ENCODE assay signal across 1 cellular context in the genomic region with DNA sequence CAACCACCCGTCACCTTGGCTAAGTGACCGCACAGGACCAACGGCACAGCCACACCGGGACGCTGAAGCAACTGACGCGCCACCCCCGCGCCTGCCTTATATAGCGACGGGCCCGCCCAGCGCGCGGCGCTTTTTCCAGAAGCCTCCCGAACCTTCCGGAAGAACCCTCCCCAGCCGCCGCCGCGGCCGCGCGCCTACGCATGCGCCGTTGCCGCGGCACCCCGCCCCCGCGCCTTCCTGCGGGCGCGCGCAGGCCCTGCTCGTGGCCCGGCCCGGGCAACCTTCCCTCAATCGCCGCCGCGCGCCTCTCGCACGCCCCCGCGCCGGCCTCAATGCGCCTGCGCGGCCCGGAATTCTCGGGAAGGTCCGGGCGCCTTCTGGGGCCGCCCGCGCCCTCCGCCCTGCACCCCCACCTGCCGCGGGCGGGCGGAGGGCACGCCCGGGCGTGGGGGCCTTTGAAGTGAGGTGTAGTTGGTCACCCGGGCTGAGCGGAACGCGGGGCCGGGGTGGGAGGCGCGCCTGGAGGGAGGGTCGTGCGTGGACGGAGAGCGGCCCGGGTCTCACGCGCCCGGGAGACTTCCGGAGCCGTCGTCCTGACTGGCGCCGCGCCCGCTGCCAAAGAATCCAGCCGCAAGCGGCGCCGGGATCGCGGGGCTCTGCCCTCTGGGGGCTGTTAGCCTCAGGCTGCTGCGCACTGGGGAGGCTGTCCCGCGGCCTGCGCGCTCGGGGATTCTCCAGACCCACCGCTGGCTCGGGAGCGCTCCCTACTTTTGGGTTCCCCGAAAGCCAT.
TF ChIP-seq lines count a peak whose summit lies in the region.

A gene (minus strand): TSS at position 73 of the 790 bp plus-strand sequence. CDS start 666 bp downstream, outside the sequence.

TF ChIP-seq in K562, 482 proteins besides CTCF, POLR2A, EP300 and RAD21 (continued from another document and continues in another):
- TF ChIP-seq, protein P1, sequence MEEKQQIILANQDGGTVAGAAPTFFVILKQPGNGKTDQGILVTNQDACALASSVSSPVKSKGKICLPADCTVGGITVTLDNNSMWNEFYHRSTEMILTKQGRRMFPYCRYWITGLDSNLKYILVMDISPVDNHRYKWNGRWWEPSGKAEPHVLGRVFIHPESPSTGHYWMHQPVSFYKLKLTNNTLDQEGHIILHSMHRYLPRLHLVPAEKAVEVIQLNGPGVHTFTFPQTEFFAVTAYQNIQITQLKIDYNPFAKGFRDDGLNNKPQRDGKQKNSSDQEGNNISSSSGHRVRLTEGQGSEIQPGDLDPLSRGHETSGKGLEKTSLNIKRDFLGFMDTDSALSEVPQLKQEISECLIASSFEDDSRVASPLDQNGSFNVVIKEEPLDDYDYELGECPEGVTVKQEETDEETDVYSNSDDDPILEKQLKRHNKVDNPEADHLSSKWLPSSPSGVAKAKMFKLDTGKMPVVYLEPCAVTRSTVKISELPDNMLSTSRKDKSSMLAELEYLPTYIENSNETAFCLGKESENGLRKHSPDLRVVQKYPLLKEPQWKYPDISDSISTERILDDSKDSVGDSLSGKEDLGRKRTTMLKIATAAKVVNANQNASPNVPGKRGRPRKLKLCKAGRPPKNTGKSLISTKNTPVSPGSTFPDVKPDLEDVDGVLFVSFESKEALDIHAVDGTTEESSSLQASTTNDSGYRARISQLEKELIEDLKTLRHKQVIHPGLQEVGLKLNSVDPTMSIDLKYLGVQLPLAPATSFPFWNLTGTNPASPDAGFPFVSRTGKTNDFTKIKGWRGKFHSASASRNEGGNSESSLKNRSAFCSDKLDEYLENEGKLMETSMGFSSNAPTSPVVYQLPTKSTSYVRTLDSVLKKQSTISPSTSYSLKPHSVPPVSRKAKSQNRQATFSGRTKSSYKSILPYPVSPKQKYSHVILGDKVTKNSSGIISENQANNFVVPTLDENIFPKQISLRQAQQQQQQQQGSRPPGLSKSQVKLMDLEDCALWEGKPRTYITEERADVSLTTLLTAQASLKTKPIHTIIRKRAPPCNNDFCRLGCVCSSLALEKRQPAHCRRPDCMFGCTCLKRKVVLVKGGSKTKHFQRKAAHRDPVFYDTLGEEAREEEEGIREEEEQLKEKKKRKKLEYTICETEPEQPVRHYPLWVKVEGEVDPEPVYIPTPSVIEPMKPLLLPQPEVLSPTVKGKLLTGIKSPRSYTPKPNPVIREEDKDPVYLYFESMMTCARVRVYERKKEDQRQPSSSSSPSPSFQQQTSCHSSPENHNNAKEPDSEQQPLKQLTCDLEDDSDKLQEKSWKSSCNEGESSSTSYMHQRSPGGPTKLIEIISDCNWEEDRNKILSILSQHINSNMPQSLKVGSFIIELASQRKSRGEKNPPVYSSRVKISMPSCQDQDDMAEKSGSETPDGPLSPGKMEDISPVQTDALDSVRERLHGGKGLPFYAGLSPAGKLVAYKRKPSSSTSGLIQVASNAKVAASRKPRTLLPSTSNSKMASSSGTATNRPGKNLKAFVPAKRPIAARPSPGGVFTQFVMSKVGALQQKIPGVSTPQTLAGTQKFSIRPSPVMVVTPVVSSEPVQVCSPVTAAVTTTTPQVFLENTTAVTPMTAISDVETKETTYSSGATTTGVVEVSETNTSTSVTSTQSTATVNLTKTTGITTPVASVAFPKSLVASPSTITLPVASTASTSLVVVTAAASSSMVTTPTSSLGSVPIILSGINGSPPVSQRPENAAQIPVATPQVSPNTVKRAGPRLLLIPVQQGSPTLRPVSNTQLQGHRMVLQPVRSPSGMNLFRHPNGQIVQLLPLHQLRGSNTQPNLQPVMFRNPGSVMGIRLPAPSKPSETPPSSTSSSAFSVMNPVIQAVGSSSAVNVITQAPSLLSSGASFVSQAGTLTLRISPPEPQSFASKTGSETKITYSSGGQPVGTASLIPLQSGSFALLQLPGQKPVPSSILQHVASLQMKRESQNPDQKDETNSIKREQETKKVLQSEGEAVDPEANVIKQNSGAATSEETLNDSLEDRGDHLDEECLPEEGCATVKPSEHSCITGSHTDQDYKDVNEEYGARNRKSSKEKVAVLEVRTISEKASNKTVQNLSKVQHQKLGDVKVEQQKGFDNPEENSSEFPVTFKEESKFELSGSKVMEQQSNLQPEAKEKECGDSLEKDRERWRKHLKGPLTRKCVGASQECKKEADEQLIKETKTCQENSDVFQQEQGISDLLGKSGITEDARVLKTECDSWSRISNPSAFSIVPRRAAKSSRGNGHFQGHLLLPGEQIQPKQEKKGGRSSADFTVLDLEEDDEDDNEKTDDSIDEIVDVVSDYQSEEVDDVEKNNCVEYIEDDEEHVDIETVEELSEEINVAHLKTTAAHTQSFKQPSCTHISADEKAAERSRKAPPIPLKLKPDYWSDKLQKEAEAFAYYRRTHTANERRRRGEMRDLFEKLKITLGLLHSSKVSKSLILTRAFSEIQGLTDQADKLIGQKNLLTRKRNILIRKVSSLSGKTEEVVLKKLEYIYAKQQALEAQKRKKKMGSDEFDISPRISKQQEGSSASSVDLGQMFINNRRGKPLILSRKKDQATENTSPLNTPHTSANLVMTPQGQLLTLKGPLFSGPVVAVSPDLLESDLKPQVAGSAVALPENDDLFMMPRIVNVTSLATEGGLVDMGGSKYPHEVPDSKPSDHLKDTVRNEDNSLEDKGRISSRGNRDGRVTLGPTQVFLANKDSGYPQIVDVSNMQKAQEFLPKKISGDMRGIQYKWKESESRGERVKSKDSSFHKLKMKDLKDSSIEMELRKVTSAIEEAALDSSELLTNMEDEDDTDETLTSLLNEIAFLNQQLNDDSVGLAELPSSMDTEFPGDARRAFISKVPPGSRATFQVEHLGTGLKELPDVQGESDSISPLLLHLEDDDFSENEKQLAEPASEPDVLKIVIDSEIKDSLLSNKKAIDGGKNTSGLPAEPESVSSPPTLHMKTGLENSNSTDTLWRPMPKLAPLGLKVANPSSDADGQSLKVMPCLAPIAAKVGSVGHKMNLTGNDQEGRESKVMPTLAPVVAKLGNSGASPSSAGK (IDR thresholded peaks at IDR 0.05), result peak; percentile 52; the same call in 1 of the 2 replicates
- TF ChIP-seq, protein P2, sequence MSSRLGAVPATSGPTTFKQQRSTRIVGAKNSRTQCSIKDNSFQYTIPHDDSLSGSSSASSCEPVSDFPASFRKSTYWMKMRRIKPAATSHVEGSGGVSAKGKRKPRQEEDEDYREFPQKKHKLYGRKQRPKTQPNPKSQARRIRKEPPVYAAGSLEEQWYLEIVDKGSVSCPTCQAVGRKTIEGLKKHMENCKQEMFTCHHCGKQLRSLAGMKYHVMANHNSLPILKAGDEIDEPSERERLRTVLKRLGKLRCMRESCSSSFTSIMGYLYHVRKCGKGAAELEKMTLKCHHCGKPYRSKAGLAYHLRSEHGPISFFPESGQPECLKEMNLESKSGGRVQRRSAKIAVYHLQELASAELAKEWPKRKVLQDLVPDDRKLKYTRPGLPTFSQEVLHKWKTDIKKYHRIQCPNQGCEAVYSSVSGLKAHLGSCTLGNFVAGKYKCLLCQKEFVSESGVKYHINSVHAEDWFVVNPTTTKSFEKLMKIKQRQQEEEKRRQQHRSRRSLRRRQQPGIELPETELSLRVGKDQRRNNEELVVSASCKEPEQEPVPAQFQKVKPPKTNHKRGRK (tag; IDR thresholded peaks at IDR 0.05), result no peak
- TF ChIP-seq, protein P3, sequence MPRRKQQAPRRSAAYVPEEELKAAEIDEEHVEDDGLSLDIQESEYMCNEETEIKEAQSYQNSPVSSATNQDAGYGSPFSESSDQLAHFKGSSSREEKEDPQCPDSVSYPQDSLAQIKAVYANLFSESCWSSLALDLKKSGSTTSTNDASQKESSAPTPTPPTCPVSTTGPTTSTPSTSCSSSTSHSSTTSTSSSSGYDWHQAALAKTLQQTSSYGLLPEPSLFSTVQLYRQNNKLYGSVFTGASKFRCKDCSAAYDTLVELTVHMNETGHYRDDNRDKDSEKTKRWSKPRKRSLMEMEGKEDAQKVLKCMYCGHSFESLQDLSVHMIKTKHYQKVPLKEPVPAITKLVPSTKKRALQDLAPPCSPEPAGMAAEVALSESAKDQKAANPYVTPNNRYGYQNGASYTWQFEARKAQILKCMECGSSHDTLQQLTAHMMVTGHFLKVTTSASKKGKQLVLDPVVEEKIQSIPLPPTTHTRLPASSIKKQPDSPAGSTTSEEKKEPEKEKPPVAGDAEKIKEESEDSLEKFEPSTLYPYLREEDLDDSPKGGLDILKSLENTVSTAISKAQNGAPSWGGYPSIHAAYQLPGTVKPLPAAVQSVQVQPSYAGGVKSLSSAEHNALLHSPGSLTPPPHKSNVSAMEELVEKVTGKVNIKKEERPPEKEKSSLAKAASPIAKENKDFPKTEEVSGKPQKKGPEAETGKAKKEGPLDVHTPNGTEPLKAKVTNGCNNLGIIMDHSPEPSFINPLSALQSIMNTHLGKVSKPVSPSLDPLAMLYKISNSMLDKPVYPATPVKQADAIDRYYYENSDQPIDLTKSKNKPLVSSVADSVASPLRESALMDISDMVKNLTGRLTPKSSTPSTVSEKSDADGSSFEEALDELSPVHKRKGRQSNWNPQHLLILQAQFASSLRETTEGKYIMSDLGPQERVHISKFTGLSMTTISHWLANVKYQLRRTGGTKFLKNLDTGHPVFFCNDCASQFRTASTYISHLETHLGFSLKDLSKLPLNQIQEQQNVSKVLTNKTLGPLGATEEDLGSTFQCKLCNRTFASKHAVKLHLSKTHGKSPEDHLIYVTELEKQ (CRISPR knock-in tag; IDR thresholded peaks at IDR 0.05), result no peak
- TF ChIP-seq SP1 (CRISPR knock-in tag; IDR thresholded peaks at IDR 0.05) (peak; percentile 68), RBM22 (IDR thresholded peaks at IDR 0.05; ENCODE audit: low read depth, low read length, poor library complexity, severe bottlenecking) (no peak), MAZ (CRISPR knock-in tag; conservative IDR thresholded peaks at IDR 0.05 in 1 of 2, IDR thresholded peaks at IDR 0.05 in 1 of 2) (peak; percentile 66 to 69; a peak in 3 of 4 replicates), TCF7L2 (IDR thresholded peaks at IDR 0.05; ENCODE audit: low read depth, low read length) (no peak), ZNF24 (IDR thresholded peaks at IDR 0.05) (no peak), MCM5 (IDR thresholded peaks at IDR 0.05; ENCODE audit: low read depth) (no peak), ILK (tag; IDR thresholded peaks at IDR 0.05; ENCODE audit: borderline replicate concordance, low read depth) (no peak), KAT2B (IDR thresholded peaks at IDR 0.05; ENCODE audit: low read depth, low read length) (no peak), NELFE (IDR thresholded peaks at IDR 0.05; ENCODE audit: insufficient read depth, insufficient read length) (peak; percentile 66), CCNT2 (IDR thresholded peaks at IDR 0.05; ENCODE audit: borderline replicate concordance, extremely low read depth, insufficient read length, low read depth, low read length) (no peak), SRSF7 (optimal IDR thresholded peaks at IDR 0.05; ENCODE audit: low read depth, low read length) (no peak), YBX1 (IDR thresholded peaks at IDR 0.05) (no peak), SMARCA4 (IDR thresholded peaks at IDR 0.05) (no peak), TAL1 (IDR thresholded peaks at IDR 0.05) (no peak), HNRNPUL1 (IDR thresholded peaks at IDR 0.05; ENCODE audit: low read length) (no peak), ZNF77 (CRISPR knock-in tag; IDR thresholded peaks at IDR 0.05) (no peak), ZNF830 (CRISPR knock-in tag; IDR thresholded peaks at IDR 0.05) (no peak), SMARCA5 (IDR thresholded peaks at IDR 0.05) (no peak), RBBP5 (IDR thresholded peaks at IDR 0.05; ENCODE audit: borderline replicate concordance, insufficient read depth, low read length, poor library complexity, severe bottlenecking) (peak; percentile 75), BRD9 (IDR thresholded peaks at IDR 0.05; ENCODE audit: low read depth, partially characterized antibody) (no peak)
- TF ChIP-seq, protein P4, sequence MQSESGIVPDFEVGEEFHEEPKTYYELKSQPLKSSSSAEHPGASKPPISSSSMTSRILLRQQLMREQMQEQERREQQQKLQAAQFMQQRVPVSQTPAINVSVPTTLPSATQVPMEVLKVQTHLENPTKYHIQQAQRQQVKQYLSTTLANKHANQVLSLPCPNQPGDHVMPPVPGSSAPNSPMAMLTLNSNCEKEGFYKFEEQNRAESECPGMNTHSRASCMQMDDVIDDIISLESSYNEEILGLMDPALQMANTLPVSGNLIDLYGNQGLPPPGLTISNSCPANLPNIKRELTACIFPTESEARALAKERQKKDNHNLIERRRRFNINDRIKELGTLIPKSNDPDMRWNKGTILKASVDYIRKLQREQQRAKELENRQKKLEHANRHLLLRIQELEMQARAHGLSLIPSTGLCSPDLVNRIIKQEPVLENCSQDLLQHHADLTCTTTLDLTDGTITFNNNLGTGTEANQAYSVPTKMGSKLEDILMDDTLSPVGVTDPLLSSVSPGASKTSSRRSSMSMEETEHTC (IDR thresholded peaks at IDR 0.05), result no peak
- TF ChIP-seq, protein P5, sequence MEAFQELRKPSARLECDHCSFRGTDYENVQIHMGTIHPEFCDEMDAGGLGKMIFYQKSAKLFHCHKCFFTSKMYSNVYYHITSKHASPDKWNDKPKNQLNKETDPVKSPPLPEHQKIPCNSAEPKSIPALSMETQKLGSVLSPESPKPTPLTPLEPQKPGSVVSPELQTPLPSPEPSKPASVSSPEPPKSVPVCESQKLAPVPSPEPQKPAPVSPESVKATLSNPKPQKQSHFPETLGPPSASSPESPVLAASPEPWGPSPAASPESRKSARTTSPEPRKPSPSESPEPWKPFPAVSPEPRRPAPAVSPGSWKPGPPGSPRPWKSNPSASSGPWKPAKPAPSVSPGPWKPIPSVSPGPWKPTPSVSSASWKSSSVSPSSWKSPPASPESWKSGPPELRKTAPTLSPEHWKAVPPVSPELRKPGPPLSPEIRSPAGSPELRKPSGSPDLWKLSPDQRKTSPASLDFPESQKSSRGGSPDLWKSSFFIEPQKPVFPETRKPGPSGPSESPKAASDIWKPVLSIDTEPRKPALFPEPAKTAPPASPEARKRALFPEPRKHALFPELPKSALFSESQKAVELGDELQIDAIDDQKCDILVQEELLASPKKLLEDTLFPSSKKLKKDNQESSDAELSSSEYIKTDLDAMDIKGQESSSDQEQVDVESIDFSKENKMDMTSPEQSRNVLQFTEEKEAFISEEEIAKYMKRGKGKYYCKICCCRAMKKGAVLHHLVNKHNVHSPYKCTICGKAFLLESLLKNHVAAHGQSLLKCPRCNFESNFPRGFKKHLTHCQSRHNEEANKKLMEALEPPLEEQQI (IDR thresholded peaks at IDR 0.05), result no peak
- TF ChIP-seq, protein P6, sequence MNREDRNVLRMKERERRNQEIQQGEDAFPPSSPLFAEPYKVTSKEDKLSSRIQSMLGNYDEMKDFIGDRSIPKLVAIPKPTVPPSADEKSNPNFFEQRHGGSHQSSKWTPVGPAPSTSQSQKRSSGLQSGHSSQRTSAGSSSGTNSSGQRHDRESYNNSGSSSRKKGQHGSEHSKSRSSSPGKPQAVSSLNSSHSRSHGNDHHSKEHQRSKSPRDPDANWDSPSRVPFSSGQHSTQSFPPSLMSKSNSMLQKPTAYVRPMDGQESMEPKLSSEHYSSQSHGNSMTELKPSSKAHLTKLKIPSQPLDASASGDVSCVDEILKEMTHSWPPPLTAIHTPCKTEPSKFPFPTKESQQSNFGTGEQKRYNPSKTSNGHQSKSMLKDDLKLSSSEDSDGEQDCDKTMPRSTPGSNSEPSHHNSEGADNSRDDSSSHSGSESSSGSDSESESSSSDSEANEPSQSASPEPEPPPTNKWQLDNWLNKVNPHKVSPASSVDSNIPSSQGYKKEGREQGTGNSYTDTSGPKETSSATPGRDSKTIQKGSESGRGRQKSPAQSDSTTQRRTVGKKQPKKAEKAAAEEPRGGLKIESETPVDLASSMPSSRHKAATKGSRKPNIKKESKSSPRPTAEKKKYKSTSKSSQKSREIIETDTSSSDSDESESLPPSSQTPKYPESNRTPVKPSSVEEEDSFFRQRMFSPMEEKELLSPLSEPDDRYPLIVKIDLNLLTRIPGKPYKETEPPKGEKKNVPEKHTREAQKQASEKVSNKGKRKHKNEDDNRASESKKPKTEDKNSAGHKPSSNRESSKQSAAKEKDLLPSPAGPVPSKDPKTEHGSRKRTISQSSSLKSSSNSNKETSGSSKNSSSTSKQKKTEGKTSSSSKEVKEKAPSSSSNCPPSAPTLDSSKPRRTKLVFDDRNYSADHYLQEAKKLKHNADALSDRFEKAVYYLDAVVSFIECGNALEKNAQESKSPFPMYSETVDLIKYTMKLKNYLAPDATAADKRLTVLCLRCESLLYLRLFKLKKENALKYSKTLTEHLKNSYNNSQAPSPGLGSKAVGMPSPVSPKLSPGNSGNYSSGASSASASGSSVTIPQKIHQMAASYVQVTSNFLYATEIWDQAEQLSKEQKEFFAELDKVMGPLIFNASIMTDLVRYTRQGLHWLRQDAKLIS (CRISPR knock-in tag; IDR thresholded peaks at IDR 0.05), result peak; percentile 59; the same call in 1 of the 2 replicates
